In genomic region chr11:36215688-36216050, GRCh38 we compare ENCODE assay signal across 16 cellular contexts.
DNase-seq lines count a peak whose midpoint lies in the region; ATAC-seq and TF ChIP-seq lines count a peak whose summit lies in the region.
"Had no signal": no experiment of that assay in that cellular context is flagged by ENCODE, and none has a peak within 500 bp of the region (broad histone marks: within the 10 kb centered on the region; RNA-seq: fewer than 3 reads in every experiment).

No MANE protein-coding gene starts in this region.

- H3K4me1 ChIP-seq in IMR-90 (ENCODE audit: control insufficient read depth, insufficient read depth, low read length) (no peaks in the 10 kb centered on the region), neuronal stem cell (ENCODE audit: control insufficient read depth in 2 of 2, insufficient read depth in 1 of 2, low read depth in 1 of 2, low read length in 2 of 2) (peaks cover 13 to 22% of the 10 kb centered on the region in 2 donors), lower lobe of right lung (no peaks in the 10 kb centered on the region)
- H3K4me1 ChIP-seq: HAP-1 had no signal

- peaks cover 3% of the 10 kb centered on the region; the same call in 1 of the 2 replicates for H3K9me3 ChIP-seq in IMR-90 (ENCODE audit: control insufficient read depth, insufficient read depth, low read length)
- peaks cover 0 to 12% of the 10 kb centered on the region in 2 donors for H3K9me3 ChIP-seq in neuronal stem cell (replicated peaks in 1 of 2; ENCODE audit: control insufficient read depth in 2 of 2, insufficient read depth in 1 of 2, low read depth in 1 of 2, low read length in 2 of 2)
- peaks cover 12% of the 10 kb centered on the region for H3K9me3 ChIP-seq in lower lobe of right lung
- H3K9me3 ChIP-seq: Caco-2, HAP-1 had no signal

- DNase-seq in DMS79 (lab: John Stamatoyannopoulos, UW): peak; percentile 27
- no peak for DNase-seq in IMR-90
- DNase-seq in neuronal stem cell (ENCODE audit: low spot score): no peak
- no peak for DNase-seq in NCI-H526 (lab: John Stamatoyannopoulos, UW)
- no peak for DNase-seq in left colon
- no peak for DNase-seq in lower lobe of right lung
- DNase-seq: AML-193; Caco-2; CD4-positive, alpha-beta T cell; GF-D8; GM23248 had no signal

- TF ChIP-seq CTCF in IMR-90 (conservative IDR thresholded peaks at IDR 0.05; ENCODE audit: low read depth, low read length) (no peak), lower lobe of right lung (IDR thresholded peaks at IDR 0.05) (no peak)

- no peak overlapping the region for H2AK9ac ChIP-seq in IMR-90 (replicated peaks; ENCODE audit: low read depth, low read length, poor library complexity)

- H2BK120ac ChIP-seq in IMR-90 (ENCODE audit: low read depth, low read length) (no peak overlapping the region), neuronal stem cell (ENCODE audit: low read depth, low read length) (no peak overlapping the region)

- intact Hi-C loops in IMR-90 (cut with micrococcal nuclease): no loop called here
- intact Hi-C loops in left colon (cut with DNase I, micrococcal nuclease): no loop called here
- intact Hi-C loops in lower lobe of right lung (cut with DNase I): no loop called here

- 72% methylated on average over 6 of the region's 7 CpGs; no CpG with 5 or more reads in 1 of the 2 experiments for WGBS in IMR-90 (ENCODE audit: extremely low coverage in 2 of 2, insufficient read length in 1 of 2), 2 experiments
- no CpG with 5 or more reads among the region's 7 CpGs for WGBS in neuronal stem cell (ENCODE audit: extremely low coverage in 2 of 2, insufficient read length in 2 of 2, insufficient replicate concordance in 1 of 2), 2 donors

- H4K5ac ChIP-seq in IMR-90 (ENCODE audit: low read depth, low read length): no peak overlapping the region

- no TSS peak for BruUV-seq in IMR-90 (replicated peaks; lab: Mats Ljungman, UMichigan)

- CTCF ChIA-PET in IMR-90 (lab: Yijun Ruan, JAX): interaction anchor here (1.2 kb wide), 1 partner anchor 29 kb away, joined by 3 read pairs; no protein-coding TSS in a partner anchor

- in situ Hi-C loops in IMR-90 (cut with MboI; ENCODE audit: low sequenced_read_pairs): no loop called here

- H3K14ac ChIP-seq in IMR-90 (replicated peaks; ENCODE audit: low read depth, low read length) (no peak overlapping the region), neuronal stem cell (ENCODE audit: low read length) (no peak overlapping the region)

- no peaks in the 10 kb centered on the region for H4K20me1 ChIP-seq in IMR-90 (ENCODE audit: insufficient read depth, low read length)

- H3K18ac ChIP-seq in IMR-90 (ENCODE audit: low read depth, low read length) (no peak overlapping the region), neuronal stem cell (ENCODE audit: low read length) (peak overlapping the region; percentile 20)

- no peaks in the 10 kb centered on the region for H3K9me1 ChIP-seq in IMR-90 (ENCODE audit: insufficient read depth, low read length)

- H3K4me3 ChIP-seq in IMR-90 (ENCODE audit: insufficient read depth, low read depth, low read length): no peak overlapping the region
- H3K4me3 ChIP-seq in neuronal stem cell (ENCODE audit: low read length in 2 of 2): no peak overlapping the region
- no peak overlapping the region for H3K4me3 ChIP-seq in lower lobe of right lung
- H3K4me3 ChIP-seq: GM23248, HAP-1 had no signal

- H3K4ac ChIP-seq in IMR-90 (ENCODE audit: low read depth, low read length): no peak overlapping the region
- no peak overlapping the region for H3K4ac ChIP-seq in neuronal stem cell (ENCODE audit: low read length)

- ATAC-seq in IMR-90 (ENCODE audit: low read depth) (no peak), left colon (no peak), lower lobe of right lung (no peak)

- H2BK5ac ChIP-seq in IMR-90 (ENCODE audit: low read depth, low read length, poor library complexity, severe bottlenecking) (no peak overlapping the region), neuronal stem cell (ENCODE audit: low read length) (no peak overlapping the region)

- H3K79me1 ChIP-seq in IMR-90 (ENCODE audit: low read depth in 1 of 2, low read length in 2 of 2): no peaks in the 10 kb centered on the region
- H3K79me1 ChIP-seq in neuronal stem cell (ENCODE audit: low read depth, low read length): peaks cover 2% of the 10 kb centered on the region

- H3K36me3 ChIP-seq in IMR-90 (ENCODE audit: control insufficient read depth, insufficient read depth, low read length): no peaks in the 10 kb centered on the region
- H3K36me3 ChIP-seq in neuronal stem cell (replicated peaks in 1 of 2; ENCODE audit: control insufficient read depth in 2 of 2, insufficient read depth in 2 of 2, low read length in 2 of 2): no peaks in the 10 kb centered on the region
- H3K36me3 ChIP-seq in lower lobe of right lung: no peaks in the 10 kb centered on the region
- H3K36me3 ChIP-seq: HAP-1 had no signal

- H3K27ac ChIP-seq in IMR-90 (ENCODE audit: insufficient read depth, low read length) (no peak overlapping the region), cingulate gyrus (ENCODE audit: low read depth, low read length) (peak overlapping the region; percentile 15), neuronal stem cell (replicated peaks; ENCODE audit: low read length) (no peak overlapping the region), lower lobe of right lung (no peak overlapping the region)
- H3K27ac ChIP-seq: C4-2B, GM23248, HL-60, KMS-11 had no signal

- H4K8ac ChIP-seq in IMR-90 (ENCODE audit: low read depth in 2 of 2, low read length in 2 of 2) (no peak overlapping the region), neuronal stem cell (ENCODE audit: low read depth, low read length) (no peak overlapping the region)

- H3K27me3 ChIP-seq in IMR-90 (ENCODE audit: control insufficient read depth, insufficient read depth, low read length) (no peaks in the 10 kb centered on the region), neuronal stem cell (ENCODE audit: control insufficient read depth in 3 of 3, insufficient read depth in 3 of 3, low read depth in 1 of 3, low read length in 3 of 3) (no peaks in the 10 kb centered on the region), lower lobe of right lung (ENCODE audit: low read depth) (no peaks in the 10 kb centered on the region)

- no peak for TF ChIP-seq RAD21 in IMR-90 (IDR thresholded peaks at IDR 0.05; ENCODE audit: low read length)

- TF ChIP-seq POLR2A in IMR-90 (IDR thresholded peaks at IDR 0.05; ENCODE audit: low read depth, low read length): no peak

- dilution Hi-C loops in IMR-90 (cut with HindIII; ENCODE audit: low sequenced_read_pairs, unreplicated experiment): no loop called here

- H2BK12ac ChIP-seq in neuronal stem cell (ENCODE audit: low read length): no peak overlapping the region

- POLR2A ChIA-PET in IMR-90 (lab: Charles Lee; ENCODE audit: unreplicated experiment): no interaction called here

- no peak overlapping the region for H2BK20ac ChIP-seq in IMR-90 (ENCODE audit: low read depth, low read length)

- no peak overlapping the region for H2AK5ac ChIP-seq in IMR-90 (ENCODE audit: low read depth, low read length)
- no peak overlapping the region for H2AK5ac ChIP-seq in neuronal stem cell (ENCODE audit: low read depth, low read length)

- H3K4me2 ChIP-seq in IMR-90 (ENCODE audit: low read depth, low read length) (no peak overlapping the region), neuronal stem cell (ENCODE audit: insufficient read depth, low read length, poor library complexity, severe bottlenecking) (no peak overlapping the region)
- H3K4me2 ChIP-seq: KMS-11 had no signal

- H3K9ac ChIP-seq in IMR-90 (ENCODE audit: low read depth, low read length): no peak overlapping the region
- H3K9ac ChIP-seq in neuronal stem cell (ENCODE audit: low read depth, low read length, poor library complexity): peak overlapping the region; percentile 63
- H3K9ac ChIP-seq: GM23248, KMS-11 had no signal

- H3K56ac ChIP-seq in IMR-90 (ENCODE audit: extremely low read depth, insufficient read depth, low read length): no peak overlapping the region

- H4K91ac ChIP-seq in IMR-90 (ENCODE audit: insufficient read depth, low read depth, low read length) (no peak overlapping the region), neuronal stem cell (ENCODE audit: low read depth, low read length, poor library complexity) (no peak overlapping the region)

- H2BK15ac ChIP-seq in IMR-90 (ENCODE audit: low read depth, low read length) (no peak overlapping the region), neuronal stem cell (ENCODE audit: low read length) (no peak overlapping the region)

- H3K23ac ChIP-seq in IMR-90 (ENCODE audit: low read depth, low read length) (no peak overlapping the region), neuronal stem cell (ENCODE audit: low read depth, low read length, poor library complexity) (no peak overlapping the region)

- no peak overlapping the region for H2AFZ ChIP-seq in IMR-90 (replicated peaks; ENCODE audit: low read length, poor library complexity)
- no peak overlapping the region for H2AFZ ChIP-seq in neuronal stem cell (ENCODE audit: low read length)
- H2AFZ ChIP-seq: GM23248 had no signal

TF ChIP-seq in IMR-90, 13 proteins besides CTCF, POLR2A, EP300 and RAD21:
- TF ChIP-seq MAFK (IDR thresholded peaks at IDR 0.05; ENCODE audit: low read depth, low read length): peak; percentile 57
- no peak for TF ChIP-seq FOS (IDR thresholded peaks at IDR 0.05; ENCODE audit: low read depth, low read length)
- no peak for TF ChIP-seq USF2 (IDR thresholded peaks at IDR 0.05; ENCODE audit: low read depth, low read length)
- no peak for TF ChIP-seq BHLHE40 (IDR thresholded peaks at IDR 0.05; ENCODE audit: low read depth, low read length)
- no peak for TF ChIP-seq RCOR1 (IDR thresholded peaks at IDR 0.05; ENCODE audit: insufficient replicate concordance, low read length)
